8 cellular contexts compared by ENCODE assay signal in the genomic region with DNA sequence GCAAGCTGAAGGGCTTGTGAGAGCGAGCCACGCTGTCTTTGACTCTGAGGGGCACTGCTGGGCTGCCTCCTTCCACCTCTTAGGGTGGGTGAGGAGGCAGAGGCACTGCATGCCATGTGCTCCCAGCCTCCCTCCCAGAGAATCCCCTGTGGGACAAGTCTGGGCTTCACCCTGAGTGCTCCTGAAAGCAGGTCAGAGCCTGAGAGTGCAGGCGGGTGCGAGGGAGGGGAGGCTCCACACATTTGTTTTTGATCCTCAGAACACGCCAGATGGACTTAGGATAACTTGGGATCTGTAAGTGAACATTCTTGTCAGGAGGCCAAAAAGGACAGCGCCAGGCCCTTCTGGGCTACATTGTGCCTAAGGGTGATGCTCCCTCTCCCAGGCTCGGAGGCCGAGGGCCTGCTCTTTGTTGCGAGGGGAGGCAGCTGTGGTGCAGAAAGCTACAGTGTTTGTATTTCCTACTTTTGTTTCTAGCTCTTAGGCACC.
DNase-seq lines count a peak whose midpoint lies in the region; ATAC-seq and TF ChIP-seq lines count a peak whose summit lies in the region.

No MANE protein-coding gene starts in this region.

- DNase-seq in EL (peak; percentile 98), glomerular visceral epithelial cell (ENCODE audit: extremely low spot score) (peak; percentile 85), retina (peak; percentile 74), NCI-H1417 (lab: John Stamatoyannopoulos, UW) (no peak), NCI-H2107 (lab: John Stamatoyannopoulos, UW) (no peak)
- no peak for DNase-seq in stimulated activated naive CD8-positive, alpha-beta T cell treated with anti-CD3 and anti-CD28 coated beads, Interleukin-15, Interleukin-2, amounts not matched to agents 100 U/mL and 50 U/mL, for 24 hours
- no peak for DNase-seq in activated CD4-positive, CD25-positive, alpha-beta regulatory T cell treated with anti-CD3 and anti-CD28 coated beads, Interleukin-2, amount 50 U/mL, for 72 hours

- peak; percentile 84 for ATAC-seq in SK-N-SH treated with all-trans-retinoic acid at 6 μM for 48 hours
- no peak for ATAC-seq in stimulated activated naive CD8-positive, alpha-beta T cell treated with anti-CD3 and anti-CD28 coated beads, Interleukin-15, Interleukin-2, amounts not matched to agents 100 U/mL and 50 U/mL, for 24 hours

TF ChIP-seq in SK-N-SH treated with all-trans-retinoic acid at 6 μM for 48 hours, 23 proteins besides CTCF, POLR2A, EP300 and RAD21:
- no peak for TF ChIP-seq TOX (CRISPR knock-in tag; IDR thresholded peaks at IDR 0.05; ENCODE audit: borderline replicate concordance)
- TF ChIP-seq BACH2 (CRISPR knock-in tag; IDR thresholded peaks at IDR 0.05; ENCODE audit: borderline replicate concordance): no peak
- 0 out of 2 replicates have a peak, but pooled peaks have one; percentile 13 for TF ChIP-seq ZC3H10 (CRISPR knock-in tag; IDR thresholded peaks at IDR 0.05)
- TF ChIP-seq ZNF8 (CRISPR knock-in tag; IDR thresholded peaks at IDR 0.05): 0 out of 2 replicates have a peak, but pooled peaks have one; percentile 9
- 0 out of 2 replicates have a peak, but pooled peaks have one; percentile 58 for TF ChIP-seq OSR1 (CRISPR knock-in tag; IDR thresholded peaks at IDR 0.05)
- peak; percentile 60; the same call in 1 of the 2 replicates for TF ChIP-seq RARB (CRISPR knock-in tag; IDR thresholded peaks at IDR 0.05)
- no peak for TF ChIP-seq PPARA (CRISPR knock-in tag; IDR thresholded peaks at IDR 0.05; ENCODE audit: borderline replicate concordance)
- TF ChIP-seq ARNTL (CRISPR knock-in tag; IDR thresholded peaks at IDR 0.05; ENCODE audit: borderline replicate concordance, low read depth): peak; percentile 60; the same call in 1 of the 2 replicates
- 0 out of 2 replicates have a peak, but pooled peaks have one; percentile 25 for TF ChIP-seq GLIS3 (CRISPR knock-in tag; IDR thresholded peaks at IDR 0.05)
- TF ChIP-seq, protein P1, sequence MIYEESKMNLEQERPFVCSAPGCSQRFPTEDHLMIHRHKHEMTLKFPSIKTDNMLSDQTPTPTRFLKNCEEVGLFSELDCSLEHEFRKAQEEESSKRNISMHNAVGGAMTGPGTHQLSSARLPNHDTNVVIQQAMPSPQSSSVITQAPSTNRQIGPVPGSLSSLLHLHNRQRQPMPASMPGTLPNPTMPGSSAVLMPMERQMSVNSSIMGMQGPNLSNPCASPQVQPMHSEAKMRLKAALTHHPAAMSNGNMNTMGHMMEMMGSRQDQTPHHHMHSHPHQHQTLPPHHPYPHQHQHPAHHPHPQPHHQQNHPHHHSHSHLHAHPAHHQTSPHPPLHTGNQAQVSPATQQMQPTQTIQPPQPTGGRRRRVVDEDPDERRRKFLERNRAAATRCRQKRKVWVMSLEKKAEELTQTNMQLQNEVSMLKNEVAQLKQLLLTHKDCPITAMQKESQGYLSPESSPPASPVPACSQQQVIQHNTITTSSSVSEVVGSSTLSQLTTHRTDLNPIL (CRISPR knock-in tag; IDR thresholded peaks at IDR 0.05; ENCODE audit: low read depth): 0 out of 2 replicates have a peak, but pooled peaks have one; percentile 32
- TF ChIP-seq, protein P2, sequence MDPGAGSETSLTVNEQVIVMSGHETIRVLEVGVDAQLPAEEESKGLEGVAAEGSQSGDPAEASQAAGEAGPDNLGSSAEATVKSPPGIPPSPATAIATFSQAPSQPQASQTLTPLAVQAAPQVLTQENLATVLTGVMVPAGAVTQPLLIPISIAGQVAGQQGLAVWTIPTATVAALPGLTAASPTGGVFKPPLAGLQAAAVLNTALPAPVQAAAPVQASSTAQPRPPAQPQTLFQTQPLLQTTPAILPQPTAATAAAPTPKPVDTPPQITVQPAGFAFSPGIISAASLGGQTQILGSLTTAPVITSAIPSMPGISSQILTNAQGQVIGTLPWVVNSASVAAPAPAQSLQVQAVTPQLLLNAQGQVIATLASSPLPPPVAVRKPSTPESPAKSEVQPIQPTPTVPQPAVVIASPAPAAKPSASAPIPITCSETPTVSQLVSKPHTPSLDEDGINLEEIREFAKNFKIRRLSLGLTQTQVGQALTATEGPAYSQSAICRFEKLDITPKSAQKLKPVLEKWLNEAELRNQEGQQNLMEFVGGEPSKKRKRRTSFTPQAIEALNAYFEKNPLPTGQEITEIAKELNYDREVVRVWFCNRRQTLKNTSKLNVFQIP (CRISPR knock-in tag; IDR thresholded peaks at IDR 0.05; ENCODE audit: borderline replicate concordance, low read depth): no peak
- TF ChIP-seq ZNF565 (CRISPR knock-in tag; conservative IDR thresholded peaks at IDR 0.05; ENCODE audit: low read depth): no peak
- peak; percentile 76 for TF ChIP-seq ISL1 (CRISPR knock-in tag; IDR thresholded peaks at IDR 0.05)
- peak; percentile 84 for TF ChIP-seq SNAI2 (CRISPR knock-in tag; IDR thresholded peaks at IDR 0.05)
- peak; percentile 85 for TF ChIP-seq ZNF70 (CRISPR knock-in tag; IDR thresholded peaks at IDR 0.05)
- peak; percentile 79 for TF ChIP-seq TCF4 (CRISPR knock-in tag; IDR thresholded peaks at IDR 0.05; ENCODE audit: borderline replicate concordance)
- TF ChIP-seq, protein P3, sequence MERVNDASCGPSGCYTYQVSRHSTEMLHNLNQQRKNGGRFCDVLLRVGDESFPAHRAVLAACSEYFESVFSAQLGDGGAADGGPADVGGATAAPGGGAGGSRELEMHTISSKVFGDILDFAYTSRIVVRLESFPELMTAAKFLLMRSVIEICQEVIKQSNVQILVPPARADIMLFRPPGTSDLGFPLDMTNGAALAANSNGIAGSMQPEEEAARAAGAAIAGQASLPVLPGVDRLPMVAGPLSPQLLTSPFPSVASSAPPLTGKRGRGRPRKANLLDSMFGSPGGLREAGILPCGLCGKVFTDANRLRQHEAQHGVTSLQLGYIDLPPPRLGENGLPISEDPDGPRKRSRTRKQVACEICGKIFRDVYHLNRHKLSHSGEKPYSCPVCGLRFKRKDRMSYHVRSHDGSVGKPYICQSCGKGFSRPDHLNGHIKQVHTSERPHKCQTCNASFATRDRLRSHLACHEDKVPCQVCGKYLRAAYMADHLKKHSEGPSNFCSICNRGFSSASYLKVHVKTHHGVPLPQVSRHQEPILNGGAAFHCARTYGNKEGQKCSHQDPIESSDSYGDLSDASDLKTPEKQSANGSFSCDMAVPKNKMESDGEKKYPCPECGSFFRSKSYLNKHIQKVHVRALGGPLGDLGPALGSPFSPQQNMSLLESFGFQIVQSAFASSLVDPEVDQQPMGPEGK (CRISPR knock-in tag; IDR thresholded peaks at IDR 0.05; ENCODE audit: borderline replicate concordance): 0 out of 2 replicates have a peak, but pooled peaks have one; percentile 63
- peak; percentile 90; the same call in 1 of the 2 replicates for TF ChIP-seq CSDC2 (CRISPR knock-in tag; IDR thresholded peaks at IDR 0.05)
- peak; percentile 82 for TF ChIP-seq ZFP3 (CRISPR knock-in tag; IDR thresholded peaks at IDR 0.05)
- TF ChIP-seq, protein P4, sequence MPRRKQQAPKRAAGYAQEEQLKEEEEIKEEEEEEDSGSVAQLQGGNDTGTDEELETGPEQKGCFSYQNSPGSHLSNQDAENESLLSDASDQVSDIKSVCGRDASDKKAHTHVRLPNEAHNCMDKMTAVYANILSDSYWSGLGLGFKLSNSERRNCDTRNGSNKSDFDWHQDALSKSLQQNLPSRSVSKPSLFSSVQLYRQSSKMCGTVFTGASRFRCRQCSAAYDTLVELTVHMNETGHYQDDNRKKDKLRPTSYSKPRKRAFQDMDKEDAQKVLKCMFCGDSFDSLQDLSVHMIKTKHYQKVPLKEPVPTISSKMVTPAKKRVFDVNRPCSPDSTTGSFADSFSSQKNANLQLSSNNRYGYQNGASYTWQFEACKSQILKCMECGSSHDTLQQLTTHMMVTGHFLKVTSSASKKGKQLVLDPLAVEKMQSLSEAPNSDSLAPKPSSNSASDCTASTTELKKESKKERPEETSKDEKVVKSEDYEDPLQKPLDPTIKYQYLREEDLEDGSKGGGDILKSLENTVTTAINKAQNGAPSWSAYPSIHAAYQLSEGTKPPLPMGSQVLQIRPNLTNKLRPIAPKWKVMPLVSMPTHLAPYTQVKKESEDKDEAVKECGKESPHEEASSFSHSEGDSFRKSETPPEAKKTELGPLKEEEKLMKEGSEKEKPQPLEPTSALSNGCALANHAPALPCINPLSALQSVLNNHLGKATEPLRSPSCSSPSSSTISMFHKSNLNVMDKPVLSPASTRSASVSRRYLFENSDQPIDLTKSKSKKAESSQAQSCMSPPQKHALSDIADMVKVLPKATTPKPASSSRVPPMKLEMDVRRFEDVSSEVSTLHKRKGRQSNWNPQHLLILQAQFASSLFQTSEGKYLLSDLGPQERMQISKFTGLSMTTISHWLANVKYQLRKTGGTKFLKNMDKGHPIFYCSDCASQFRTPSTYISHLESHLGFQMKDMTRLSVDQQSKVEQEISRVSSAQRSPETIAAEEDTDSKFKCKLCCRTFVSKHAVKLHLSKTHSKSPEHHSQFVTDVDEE (CRISPR knock-in tag; IDR thresholded peaks at IDR 0.05): peak; percentile 93; the same call in 1 of the 2 replicates
- TF ChIP-seq, protein P5, sequence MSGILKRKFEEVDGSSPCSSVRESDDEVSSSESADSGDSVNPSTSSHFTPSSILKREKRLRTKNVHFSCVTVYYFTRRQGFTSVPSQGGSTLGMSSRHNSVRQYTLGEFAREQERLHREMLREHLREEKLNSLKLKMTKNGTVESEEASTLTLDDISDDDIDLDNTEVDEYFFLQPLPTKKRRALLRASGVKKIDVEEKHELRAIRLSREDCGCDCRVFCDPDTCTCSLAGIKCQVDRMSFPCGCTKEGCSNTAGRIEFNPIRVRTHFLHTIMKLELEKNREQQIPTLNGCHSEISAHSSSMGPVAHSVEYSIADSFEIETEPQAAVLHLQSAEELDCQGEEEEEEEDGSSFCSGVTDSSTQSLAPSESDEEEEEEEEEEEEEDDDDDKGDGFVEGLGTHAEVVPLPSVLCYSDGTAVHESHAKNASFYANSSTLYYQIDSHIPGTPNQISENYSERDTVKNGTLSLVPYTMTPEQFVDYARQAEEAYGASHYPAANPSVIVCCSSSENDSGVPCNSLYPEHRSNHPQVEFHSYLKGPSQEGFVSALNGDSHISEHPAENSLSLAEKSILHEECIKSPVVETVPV (CRISPR knock-in tag; IDR thresholded peaks at IDR 0.05): no peak; the same call in 1 of the 2 replicates
- TF ChIP-seq ZFP30 (CRISPR knock-in tag; IDR thresholded peaks at IDR 0.05): 0 out of 2 replicates have a peak, but pooled peaks have one; percentile 5
- no peak for TF ChIP-seq ESRRG (CRISPR knock-in tag; IDR thresholded peaks at IDR 0.05)

Comparison
In these comparisons a context has a peak if more than half of its experiments do, and no peak if none do; other contexts are left out.
1. DNase-seq: peak in EL (single experiment), glomerular visceral epithelial cell (single experiment) and retina (single experiment); none in stimulated activated naive CD8-positive, alpha-beta T cell treated with anti-CD3 and anti-CD28 coated beads, Interleukin-15, Interleukin-2, amounts not matched to agents 100 U/mL and 50 U/mL, for 24 hours (single experiment), NCI-H1417 (0 of 3), NCI-H2107 (single experiment) and activated CD4-positive, CD25-positive, alpha-beta regulatory T cell treated with anti-CD3 and anti-CD28 coated beads, Interleukin-2, amount 50 U/mL, for 72 hours (single experiment).